8 cellular contexts compared by ENCODE assay signal in genomic region chr13:29923554-29924481, GRCh38.
DNase-seq lines count a peak whose midpoint lies in the region; TF ChIP-seq lines count a peak whose summit lies in the region.

No MANE protein-coding gene starts in this region.

- no peaks in the 10 kb centered on the region for H3K79me2 ChIP-seq in GM23248 (ENCODE audit: insufficient read depth)

- H3K27ac ChIP-seq in GM23248 (peak overlapping the region; percentile 92), testis (peak overlapping the region; percentile 13 to 54)

- in situ Hi-C loops in GM23248 (cut with MboI), result no loop called here

- no peaks in the 10 kb centered on the region for H4K20me1 ChIP-seq in GM23248 (ENCODE audit: insufficient read depth)

- H3K36me3 ChIP-seq in GM23248 (ENCODE audit: low read depth) (no peaks in the 10 kb centered on the region), testis (ENCODE audit: low read depth, missing control alignments) (no peaks in the 10 kb centered on the region)

- H3K27me3 ChIP-seq in GM23248 (replicated peaks; ENCODE audit: insufficient read depth) (no peaks in the 10 kb centered on the region), testis (no peaks in the 10 kb centered on the region)

- TF ChIP-seq CTCF in testis (IDR thresholded peaks at IDR 0.05), result peak; percentile 40 to 71 (median 59)

- peak overlapping the region; percentile 66 for H3K9ac ChIP-seq in GM23248

- intact Hi-C loops in testis (cut with DNase I; ENCODE audit: low total_unique reads), result no loop called here

- peaks cover 51% of the 10 kb centered on the region for H3K4me1 ChIP-seq in GM23248 (ENCODE audit: insufficient read depth)
- H3K4me1 ChIP-seq in testis, result peaks cover 13% of the 10 kb centered on the region

- H3K9me2 ChIP-seq in GM23248 (ENCODE audit: insufficient read depth), result no peaks in the 10 kb centered on the region

- H3K9me3 ChIP-seq in GM23248 (ENCODE audit: low read depth) (no peaks in the 10 kb centered on the region), testis (no peaks in the 10 kb centered on the region)

- TF ChIP-seq POLR2A in testis (IDR thresholded peaks at IDR 0.05), result no peak

- H3F3A ChIP-seq in GM23248 (ENCODE audit: insufficient read depth), result peaks cover 42% of the 10 kb centered on the region

- H3K4me2 ChIP-seq in GM23248 (ENCODE audit: unreplicated experiment), result peak overlapping the region; percentile 64

- H2AFZ ChIP-seq in GM23248, result no peak overlapping the region

- peak overlapping the region; percentile 38 for H3K4me3 ChIP-seq in GM23248
- H3K4me3 ChIP-seq in testis, result no peak overlapping the region

- DNase-seq in AG08396 (ENCODE audit: low spot score) (peak; percentile 85), GM23248 (peak; percentile 99), NOMO-1 treated with dmso at 0.1 percent for 144 hours (lab: John Stamatoyannopoulos, UW; ENCODE audit: unreplicated experiment) (peak; percentile 29), activated T-helper 1 cell treated with Interleukin-2 at 50 U/mL for 16 hours (ENCODE audit: low read depth) (peak; percentile 30), fibroblast of the conjunctiva (ENCODE audit: low read depth) (peak; percentile 94), non-pigmented ciliary epithelial cell (ENCODE audit: low read depth) (peak; percentile 92), testis (peak; percentile 60), GDM1 (lab: John Stamatoyannopoulos, UW) (no peak)

- 7 to 8% methylated on average over 12 of the region's 12 CpGs for WGBS in GM23248 (ENCODE audit: low coverage in 1 of 2, low lambda C conversion rate in 2 of 2, missing lambda C conversion rate in 2 of 2), 2 experiments
- WGBS in testis, 2 donors, result 13 to 40% methylated on average over 8 to 12 of the region's 12 CpGs
